Comparison of ENCODE assay signal across 20 cellular contexts in genomic region chr2:26629751-26630150, GRCh38. TPM values are rescaled to one million over a fixed set of nuclear protein-coding genes. Genes with fewer than 3 reads are reported as not detected.
DNase-seq lines count a peak whose midpoint lies in the region; ATAC-seq, FAIRE-seq and TF ChIP-seq lines count a peak whose summit lies in the region.
"Had no signal": no experiment of that assay in that cellular context is flagged by ENCODE, and none has a peak within 500 bp of the region (broad histone marks: within the 10 kb centered on the region; RNA-seq: fewer than 3 reads in every experiment).

No MANE protein-coding gene starts in this region.

- no peak overlapping the region for H3K9ac ChIP-seq in neural progenitor cell

- no peaks in the 10 kb centered on the region for H3F3A ChIP-seq in neural progenitor cell (ENCODE audit: low read depth)

- H3K79me2 ChIP-seq in neural progenitor cell (ENCODE audit: low read depth): no peaks in the 10 kb centered on the region

- peak; percentile 77 for DNase-seq in WERI-Rb-1
- DNase-seq in chondrocyte (ENCODE audit: low spot score): peak; percentile 40
- no peak for DNase-seq in neural progenitor cell (ENCODE audit: low spot score)
- no peak for DNase-seq in urothelium cell line (ENCODE audit: low spot score)
- no peak for DNase-seq in NCI-H226
- no peak for DNase-seq in Right ventricle myocardium superior
- no peak for DNase-seq in middle frontal gyrus (ENCODE audit: extremely low spot score, low spot score)
- DNase-seq: ACHN; BE2C; C1 segment of cervical spinal cord; Caco-2; CD4-positive, alpha-beta T cell; IMR-90 had no signal

- H3K27ac ChIP-seq in WERI-Rb-1: peak overlapping the region; percentile 28
- no peak overlapping the region for H3K27ac ChIP-seq in neural progenitor cell

- H3K27ac Mint-ChIP-seq in chondrocyte (ENCODE audit: unreplicated experiment): no peak overlapping the region
- H3K27ac Mint-ChIP-seq in neural progenitor cell: peak overlapping the region; percentile 50
- H3K27ac Mint-ChIP-seq: CD4-positive, alpha-beta T cell; GM23338 had no signal

- no peak overlapping the region for H3K4me3 ChIP-seq in WERI-Rb-1 (ENCODE audit: low read depth, low read length)
- H3K4me3 ChIP-seq in neural progenitor cell: no peak overlapping the region
- H3K4me3 ChIP-seq: GM23338 had no signal

- H3K9me3 ChIP-seq in WERI-Rb-1 (ENCODE audit: severe bottlenecking) (peaks cover 3% of the 10 kb centered on the region), neural progenitor cell (ENCODE audit: low read depth) (no peaks in the 10 kb centered on the region)
- H3K9me3 ChIP-seq: BE2C, Caco-2 had no signal

- H2AFZ ChIP-seq in neural progenitor cell (replicated peaks): no peak overlapping the region
- H2AFZ ChIP-seq: GM23338 had no signal

- no peak for TF ChIP-seq CTCF in WERI-Rb-1 (IDR thresholded peaks at IDR 0.05; ENCODE audit: low read depth, low read length)
- TF ChIP-seq CTCF in chondrocyte (IDR thresholded peaks at IDR 0.05): no peak
- no peak for TF ChIP-seq CTCF in neural progenitor cell (IDR thresholded peaks at IDR 0.05)

- H3K27me3 Mint-ChIP-seq in chondrocyte (ENCODE audit: low read depth) (peaks cover 8% of the 10 kb centered on the region), neural progenitor cell (ENCODE audit: insufficient read depth, low read depth) (peaks cover 14% of the 10 kb centered on the region)
- H3K27me3 Mint-ChIP-seq: CD4-positive, alpha-beta T cell had no signal

- H3K4me3 Mint-ChIP-seq in chondrocyte (ENCODE audit: unreplicated experiment): no peak overlapping the region
- H3K4me3 Mint-ChIP-seq in neural progenitor cell: no peak overlapping the region
- H3K4me3 Mint-ChIP-seq: CD4-positive, alpha-beta T cell; GM23338 had no signal

- ATAC-seq in Right ventricle myocardium superior (ENCODE audit: poor library complexity): no peak
- ATAC-seq: GM23338 had no signal

- H3K4me1 Mint-ChIP-seq in chondrocyte (ENCODE audit: low read depth): peaks cover 14% of the 10 kb centered on the region
- peaks cover 19% of the 10 kb centered on the region for H3K4me1 Mint-ChIP-seq in neural progenitor cell

- no peak overlapping the region for H3K4me2 ChIP-seq in neural progenitor cell
- H3K4me2 ChIP-seq: GM23338 had no signal

- no peaks in the 10 kb centered on the region for H4K20me1 ChIP-seq in neural progenitor cell (ENCODE audit: low read depth)

- intact Hi-C loops in Right ventricle myocardium superior (cut with DNase I): no loop called here

- peaks cover 3% of the 10 kb centered on the region for H3K9me3 Mint-ChIP-seq in chondrocyte (ENCODE audit: low read depth)
- peaks cover 6% of the 10 kb centered on the region for H3K9me3 Mint-ChIP-seq in neural progenitor cell
- H3K9me3 Mint-ChIP-seq: CD4-positive, alpha-beta T cell; GM23338 had no signal

- peak; percentile 13 for FAIRE-seq in urothelium cell line (lab: Jason Lieb, UNC)
- FAIRE-seq: A204.1, D721Med, G401.6, GM12891, H54, HTR-8/SVneo had no signal

- H3K4me1 ChIP-seq in neural progenitor cell: peaks cover 10% of the 10 kb centered on the region
- H3K4me1 ChIP-seq: BE2C had no signal

- H3K36me3 Mint-ChIP-seq in chondrocyte (ENCODE audit: low read depth) (peaks cover 2% of the 10 kb centered on the region), neural progenitor cell (no peaks in the 10 kb centered on the region)

- H3K27me3 ChIP-seq in WERI-Rb-1 (ENCODE audit: insufficient read depth, low read depth, severe bottlenecking): no peaks in the 10 kb centered on the region
- H3K27me3 ChIP-seq in neural progenitor cell: no peaks in the 10 kb centered on the region
- H3K27me3 ChIP-seq: BE2C had no signal

- no peaks in the 10 kb centered on the region for H3K36me3 ChIP-seq in WERI-Rb-1
- no peaks in the 10 kb centered on the region for H3K36me3 ChIP-seq in neural progenitor cell
- H3K36me3 ChIP-seq: BE2C had no signal

RNA-seq across cellular contexts. Expression of gene CIB4, which starts 11.4 kb away (rescaled TPM):
- total RNA-seq in chondrocyte (not detected in 3 replicates), neural progenitor cell (ENCODE audit: low replicate concordance) (not detected in 2 replicates), Right ventricle myocardium superior (not detected)
- total RNA-seq: Caco-2; CD4-positive, alpha-beta T cell; GM23338; IMR-90 had no signal

Comparison
In these comparisons a context has a peak if more than half of its experiments do, and no peak if none do; other contexts are left out.
1. DNase-seq: peak in WERI-Rb-1 (single experiment) and chondrocyte (single experiment); none in neural progenitor cell (single experiment), urothelium cell line (single experiment), NCI-H226 (single experiment), Right ventricle myocardium superior (single experiment) and middle frontal gyrus (single experiment).